Comparison of ENCODE assay signal across 1 cellular context in the genomic region with DNA sequence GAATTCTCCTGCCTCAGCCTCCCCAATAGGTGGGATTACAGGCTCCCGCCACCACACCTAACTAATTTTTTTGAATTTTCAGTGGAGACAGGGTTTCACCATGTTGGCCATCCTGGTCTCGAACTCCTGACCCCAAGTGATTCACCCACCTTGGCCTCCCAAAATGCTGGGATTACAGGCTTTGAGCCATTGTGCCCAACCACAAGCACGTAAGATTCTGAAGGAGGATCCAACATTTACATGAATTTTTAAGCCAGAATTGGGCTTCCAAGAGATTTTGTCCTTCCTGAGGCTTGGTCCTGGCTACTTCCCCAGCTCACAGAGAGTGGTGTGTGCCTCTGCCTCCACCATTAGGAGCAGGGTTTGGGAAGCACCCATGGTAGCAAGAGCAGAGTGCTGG.
TF ChIP-seq lines count a peak whose summit lies in the region.

No MANE protein-coding gene starts in this region.

TF ChIP-seq in IMR-90, 13 proteins besides CTCF, POLR2A, EP300 and RAD21:
- TF ChIP-seq FOS (IDR thresholded peaks at IDR 0.05; ENCODE audit: low read depth, low read length), result no peak
